In genomic region chr3:9791790-9792404, GRCh38 we compare ENCODE assay signal across 1 cellular context.
TF ChIP-seq lines count a peak whose summit lies in the region.

No MANE protein-coding gene starts in this region.

TF ChIP-seq in K562, 482 proteins besides CTCF, POLR2A, EP300 and RAD21 (continued from another document and continues in another):
- TF ChIP-seq ELF2 (CRISPR knock-in tag; IDR thresholded peaks at IDR 0.05), result no peak; the same call in 1 of the 2 replicates
- peak; percentile 6 for TF ChIP-seq SMAD1 (IDR thresholded peaks at IDR 0.05; ENCODE audit: low read depth, low read length, partially characterized antibody)
- peak; percentile 62; the same call in 1 of the 2 replicates for TF ChIP-seq PHB (CRISPR knock-in tag; IDR thresholded peaks at IDR 0.05)
- TF ChIP-seq KLF10 (CRISPR knock-in tag; IDR thresholded peaks at IDR 0.05), result peak; percentile 17; the same call in 1 of the 2 replicates
- TF ChIP-seq LEF1 (IDR thresholded peaks at IDR 0.05), result peak; percentile 58
- TF ChIP-seq RBM25 (IDR thresholded peaks at IDR 0.05; ENCODE audit: low read depth, low read length, severe bottlenecking), result peak; percentile 94
- TF ChIP-seq, protein P1, sequence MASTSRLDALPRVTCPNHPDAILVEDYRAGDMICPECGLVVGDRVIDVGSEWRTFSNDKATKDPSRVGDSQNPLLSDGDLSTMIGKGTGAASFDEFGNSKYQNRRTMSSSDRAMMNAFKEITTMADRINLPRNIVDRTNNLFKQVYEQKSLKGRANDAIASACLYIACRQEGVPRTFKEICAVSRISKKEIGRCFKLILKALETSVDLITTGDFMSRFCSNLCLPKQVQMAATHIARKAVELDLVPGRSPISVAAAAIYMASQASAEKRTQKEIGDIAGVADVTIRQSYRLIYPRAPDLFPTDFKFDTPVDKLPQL (IDR thresholded peaks at IDR 0.05; ENCODE audit: extremely low read depth, insufficient read length), result peak; percentile 18
- TF ChIP-seq MTA3 (IDR thresholded peaks at IDR 0.05; ENCODE audit: borderline replicate concordance), result peak; percentile 18; the same call in 1 of the 2 replicates
- TF ChIP-seq SAFB (IDR thresholded peaks at IDR 0.05; ENCODE audit: borderline replicate concordance, low read depth, low read length), result no peak
- TF ChIP-seq BCOR (IDR thresholded peaks at IDR 0.05), result peak; percentile 97
- no peak for TF ChIP-seq ZNF121 (CRISPR knock-in tag; conservative IDR thresholded peaks at IDR 0.05)
- TF ChIP-seq ARID1B (IDR thresholded peaks at IDR 0.05), result peak; percentile 39; the same call in 1 of the 2 replicates
- TF ChIP-seq DNMT1 (IDR thresholded peaks at IDR 0.05), result 0 out of 2 replicates have a peak, but pooled peaks have one; percentile 47
- TF ChIP-seq HDAC3 (IDR thresholded peaks at IDR 0.05; ENCODE audit: borderline replicate concordance, partially characterized antibody), result peak; percentile 29
- TF ChIP-seq NFRKB (IDR thresholded peaks at IDR 0.05; ENCODE audit: low read depth), result peak; percentile 79; the same call in 1 of the 2 replicates
- no peak for TF ChIP-seq HEY1 (CRISPR knock-in tag; IDR thresholded peaks at IDR 0.05; ENCODE audit: borderline replicate concordance)
- TF ChIP-seq TFE3 (CRISPR knock-in tag; IDR thresholded peaks at IDR 0.05), result no peak
- TF ChIP-seq, protein P2, sequence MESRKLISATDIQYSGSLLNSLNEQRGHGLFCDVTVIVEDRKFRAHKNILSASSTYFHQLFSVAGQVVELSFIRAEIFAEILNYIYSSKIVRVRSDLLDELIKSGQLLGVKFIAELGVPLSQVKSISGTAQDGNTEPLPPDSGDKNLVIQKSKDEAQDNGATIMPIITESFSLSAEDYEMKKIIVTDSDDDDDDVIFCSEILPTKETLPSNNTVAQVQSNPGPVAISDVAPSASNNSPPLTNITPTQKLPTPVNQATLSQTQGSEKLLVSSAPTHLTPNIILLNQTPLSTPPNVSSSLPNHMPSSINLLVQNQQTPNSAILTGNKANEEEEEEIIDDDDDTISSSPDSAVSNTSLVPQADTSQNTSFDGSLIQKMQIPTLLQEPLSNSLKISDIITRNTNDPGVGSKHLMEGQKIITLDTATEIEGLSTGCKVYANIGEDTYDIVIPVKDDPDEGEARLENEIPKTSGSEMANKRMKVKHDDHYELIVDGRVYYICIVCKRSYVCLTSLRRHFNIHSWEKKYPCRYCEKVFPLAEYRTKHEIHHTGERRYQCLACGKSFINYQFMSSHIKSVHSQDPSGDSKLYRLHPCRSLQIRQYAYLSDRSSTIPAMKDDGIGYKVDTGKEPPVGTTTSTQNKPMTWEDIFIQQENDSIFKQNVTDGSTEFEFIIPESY (CRISPR knock-in tag; IDR thresholded peaks at IDR 0.05), result 0 out of 2 replicates have a peak, but pooled peaks have one; percentile 31
- peak in 1 of 2 experiments; percentile 64; a peak in 2 of 4 replicates for TF ChIP-seq RCOR1 (IDR thresholded peaks at IDR 0.05; ENCODE audit: borderline replicate concordance in 1 of 2, low read depth in 2 of 2, low read length in 2 of 2)
- no peak for TF ChIP-seq NR2C1 (IDR thresholded peaks at IDR 0.05)
- TF ChIP-seq NR2C1 (tag; IDR thresholded peaks at IDR 0.05), result peak; percentile 30; the same call in 1 of the 2 replicates
- TF ChIP-seq, protein P3, sequence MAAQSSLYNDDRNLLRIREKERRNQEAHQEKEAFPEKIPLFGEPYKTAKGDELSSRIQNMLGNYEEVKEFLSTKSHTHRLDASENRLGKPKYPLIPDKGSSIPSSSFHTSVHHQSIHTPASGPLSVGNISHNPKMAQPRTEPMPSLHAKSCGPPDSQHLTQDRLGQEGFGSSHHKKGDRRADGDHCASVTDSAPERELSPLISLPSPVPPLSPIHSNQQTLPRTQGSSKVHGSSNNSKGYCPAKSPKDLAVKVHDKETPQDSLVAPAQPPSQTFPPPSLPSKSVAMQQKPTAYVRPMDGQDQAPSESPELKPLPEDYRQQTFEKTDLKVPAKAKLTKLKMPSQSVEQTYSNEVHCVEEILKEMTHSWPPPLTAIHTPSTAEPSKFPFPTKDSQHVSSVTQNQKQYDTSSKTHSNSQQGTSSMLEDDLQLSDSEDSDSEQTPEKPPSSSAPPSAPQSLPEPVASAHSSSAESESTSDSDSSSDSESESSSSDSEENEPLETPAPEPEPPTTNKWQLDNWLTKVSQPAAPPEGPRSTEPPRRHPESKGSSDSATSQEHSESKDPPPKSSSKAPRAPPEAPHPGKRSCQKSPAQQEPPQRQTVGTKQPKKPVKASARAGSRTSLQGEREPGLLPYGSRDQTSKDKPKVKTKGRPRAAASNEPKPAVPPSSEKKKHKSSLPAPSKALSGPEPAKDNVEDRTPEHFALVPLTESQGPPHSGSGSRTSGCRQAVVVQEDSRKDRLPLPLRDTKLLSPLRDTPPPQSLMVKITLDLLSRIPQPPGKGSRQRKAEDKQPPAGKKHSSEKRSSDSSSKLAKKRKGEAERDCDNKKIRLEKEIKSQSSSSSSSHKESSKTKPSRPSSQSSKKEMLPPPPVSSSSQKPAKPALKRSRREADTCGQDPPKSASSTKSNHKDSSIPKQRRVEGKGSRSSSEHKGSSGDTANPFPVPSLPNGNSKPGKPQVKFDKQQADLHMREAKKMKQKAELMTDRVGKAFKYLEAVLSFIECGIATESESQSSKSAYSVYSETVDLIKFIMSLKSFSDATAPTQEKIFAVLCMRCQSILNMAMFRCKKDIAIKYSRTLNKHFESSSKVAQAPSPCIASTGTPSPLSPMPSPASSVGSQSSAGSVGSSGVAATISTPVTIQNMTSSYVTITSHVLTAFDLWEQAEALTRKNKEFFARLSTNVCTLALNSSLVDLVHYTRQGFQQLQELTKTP (IDR thresholded peaks at IDR 0.05; ENCODE audit: low read depth in 1 of 2, partially characterized antibody in 2 of 2), result peak in 1 of 2 experiments; percentile 27
- no peak for TF ChIP-seq NUFIP1 (IDR thresholded peaks at IDR 0.05; ENCODE audit: partially characterized antibody)
- TF ChIP-seq EWSR1 (IDR thresholded peaks at IDR 0.05; ENCODE audit: borderline replicate concordance, low read depth, partially characterized antibody), result no peak
- peak in 1 of 3 experiments; percentile 27 for TF ChIP-seq YY1 (IDR thresholded peaks at IDR 0.05; ENCODE audit: borderline replicate concordance in 1 of 3, control insufficient read depth in 1 of 3, extremely low read depth in 1 of 3, insufficient read depth in 3 of 3, insufficient read length in 1 of 3, insufficient replicate concordance in 2 of 3, low read depth in 1 of 3, low read length in 2 of 3)
- TF ChIP-seq, protein P4, sequence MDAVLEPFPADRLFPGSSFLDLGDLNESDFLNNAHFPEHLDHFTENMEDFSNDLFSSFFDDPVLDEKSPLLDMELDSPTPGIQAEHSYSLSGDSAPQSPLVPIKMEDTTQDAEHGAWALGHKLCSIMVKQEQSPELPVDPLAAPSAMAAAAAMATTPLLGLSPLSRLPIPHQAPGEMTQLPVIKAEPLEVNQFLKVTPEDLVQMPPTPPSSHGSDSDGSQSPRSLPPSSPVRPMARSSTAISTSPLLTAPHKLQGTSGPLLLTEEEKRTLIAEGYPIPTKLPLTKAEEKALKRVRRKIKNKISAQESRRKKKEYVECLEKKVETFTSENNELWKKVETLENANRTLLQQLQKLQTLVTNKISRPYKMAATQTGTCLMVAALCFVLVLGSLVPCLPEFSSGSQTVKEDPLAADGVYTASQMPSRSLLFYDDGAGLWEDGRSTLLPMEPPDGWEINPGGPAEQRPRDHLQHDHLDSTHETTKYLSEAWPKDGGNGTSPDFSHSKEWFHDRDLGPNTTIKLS (IDR thresholded peaks at IDR 0.05; ENCODE audit: borderline replicate concordance, low read depth), result peak; percentile 15
- TF ChIP-seq ZNF586 (CRISPR knock-in tag; conservative IDR thresholded peaks at IDR 0.05), result no peak
- TF ChIP-seq TCF15 (CRISPR knock-in tag; IDR thresholded peaks at IDR 0.05), result 0 out of 2 replicates have a peak, but pooled peaks have one; percentile 68
- no peak for TF ChIP-seq ID3 (CRISPR knock-in tag; IDR thresholded peaks at IDR 0.05)
- TF ChIP-seq ID3 (tag; IDR thresholded peaks at IDR 0.05), result 0 out of 2 replicates have a peak, but pooled peaks have one; percentile 54
- peak; percentile 95 for TF ChIP-seq ESRRA (IDR thresholded peaks at IDR 0.05; ENCODE audit: borderline replicate concordance, low read depth)
- TF ChIP-seq NFATC3 (IDR thresholded peaks at IDR 0.05), result no peak
- TF ChIP-seq SRF (CRISPR knock-in tag; IDR thresholded peaks at IDR 0.05), result no peak
- TF ChIP-seq POLR2AphosphoS2 (IDR thresholded peaks at IDR 0.05; ENCODE audit: low read length), result no peak
- TF ChIP-seq SMARCA5 (IDR thresholded peaks at IDR 0.05), result peak; percentile 94
- TF ChIP-seq ARID2 (IDR thresholded peaks at IDR 0.05), result no peak
- TF ChIP-seq SIN3B (IDR thresholded peaks at IDR 0.05; ENCODE audit: low read depth), result peak; percentile 56; the same call in 1 of the 2 replicates
- TF ChIP-seq CHD4 (IDR thresholded peaks at IDR 0.05; ENCODE audit: insufficient read depth, insufficient replicate concordance, low read depth, low read length, poor library complexity, severe bottlenecking), result peak; percentile 97
- TF ChIP-seq ERF (CRISPR knock-in tag; IDR thresholded peaks at IDR 0.05), result peak; percentile 18; the same call in 1 of the 2 replicates
- TF ChIP-seq ELF4 (CRISPR knock-in tag; IDR thresholded peaks at IDR 0.05), result 0 out of 2 replicates have a peak, but pooled peaks have one; percentile 12
- TF ChIP-seq MECOM (CRISPR knock-in tag; IDR thresholded peaks at IDR 0.05), result peak; percentile 46; the same call in 1 of the 2 replicates
- TF ChIP-seq ZBTB1 (CRISPR knock-in tag; IDR thresholded peaks at IDR 0.05; ENCODE audit: borderline replicate concordance, low read depth), result 0 out of 2 replicates have a peak, but pooled peaks have one; percentile 34
- peak in 1 of 2 experiments; percentile 57; a peak in 1 of 3 replicates for TF ChIP-seq CBX3 (IDR thresholded peaks at IDR 0.05; ENCODE audit: borderline replicate concordance in 1 of 2, low read length in 2 of 2)
- peak; percentile 30; the same call in 1 of the 2 replicates for TF ChIP-seq SP1 (CRISPR knock-in tag; IDR thresholded peaks at IDR 0.05)
- TF ChIP-seq MEF2D (tag; conservative IDR thresholded peaks at IDR 0.05; ENCODE audit: low read depth), result 0 out of 2 replicates have a peak, but pooled peaks have one; percentile 34
- TF ChIP-seq ZNF445 (CRISPR knock-in tag; IDR thresholded peaks at IDR 0.05; ENCODE audit: low read depth), result no peak
- peak; percentile 77; the same call in 1 of the 2 replicates for TF ChIP-seq THRAP3 (IDR thresholded peaks at IDR 0.05; ENCODE audit: borderline replicate concordance)
- peak; percentile 98 for TF ChIP-seq BRD4 (IDR thresholded peaks at IDR 0.05)
